In the genomic region with DNA sequence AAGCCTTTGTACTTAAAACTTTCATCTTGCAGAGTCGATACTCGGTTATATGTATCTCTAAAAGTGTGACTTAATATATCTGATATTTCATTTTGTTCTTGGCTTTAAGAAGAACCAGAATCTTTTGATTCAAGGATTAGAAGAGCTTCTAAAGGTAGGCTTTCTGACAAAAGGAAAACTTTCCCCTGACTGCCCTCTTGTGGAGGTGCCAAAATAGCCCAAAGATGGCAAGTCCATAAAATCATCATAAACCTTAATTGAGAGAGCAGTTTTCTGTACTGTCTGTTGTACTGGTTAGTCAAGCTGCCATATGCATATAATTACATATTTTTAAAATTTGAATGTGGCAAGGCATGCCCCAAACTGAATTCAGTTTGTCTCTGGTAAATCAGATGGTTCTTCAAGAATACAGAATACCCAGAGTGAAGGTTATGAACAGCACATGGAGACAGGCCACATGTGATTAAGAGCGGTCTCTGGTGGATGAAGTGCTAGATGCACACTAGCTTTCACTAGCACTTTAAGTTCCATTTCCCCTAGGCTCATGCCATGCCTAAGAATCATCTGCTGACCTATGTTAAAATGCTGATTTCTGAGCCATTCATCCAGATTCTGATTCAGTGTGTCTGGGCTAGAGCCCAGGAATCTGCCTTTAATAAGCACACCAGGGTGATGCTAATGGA, we compare ENCODE assay signal across 11 cellular contexts. TPM values are rescaled to one million over a fixed set of nuclear protein-coding genes. Genes with fewer than 3 reads are reported as not detected.
A peak's percentile ranks its signal among the peaks of the same experiment; 100 is the strongest.
DNase-seq lines count a peak whose midpoint lies in the region; ATAC-seq lines count a peak whose summit lies in the region.
"Had no signal": no experiment of that assay in that cellular context is flagged by ENCODE, and none has a peak within 500 bp of the region (broad histone marks: within the 10 kb centered on the region; RNA-seq: fewer than 3 reads in every experiment).

No MANE protein-coding gene starts in this region.

- no peaks in the 10 kb centered on the region; the same call in 1 of the 2 replicates for H3K27me3 ChIP-seq in H7 (ENCODE audit: control insufficient read depth, insufficient read depth, low read length)
- H3K27me3 ChIP-seq: pancreas had no signal

- ATAC-seq in GM18520 (IDR thresholded peaks at IDR 0.05; ENCODE audit: unreplicated experiment) = no peak
- no peak for ATAC-seq in HG02763 (IDR thresholded peaks at IDR 0.05; ENCODE audit: unreplicated experiment)
- no peak for ATAC-seq in HG02938 (IDR thresholded peaks at IDR 0.05; ENCODE audit: unreplicated experiment)

- no peaks in the 10 kb centered on the region for H3K36me3 ChIP-seq in H7 (replicated peaks; ENCODE audit: control insufficient read depth, insufficient read depth, low read length)
- H3K36me3 ChIP-seq: pancreas had no signal

- H3K4me3 ChIP-seq in H7 (ENCODE audit: insufficient read depth, low read depth, low read length) = no peak overlapping the region
- H3K4me3 ChIP-seq: pancreas had no signal

- peak; percentile 15 for DNase-seq in Ammon's horn (ENCODE audit: low spot score)
- peak; percentile 8 for DNase-seq in H7
- DNase-seq in NCI-H510A treated with DMSO at 0.1 percent for 48 hours (lab: John Stamatoyannopoulos, UW) = peak; percentile 70
- DNase-seq in cerebellar cortex (ENCODE audit: low spot score) = peak; percentile 9
- no peak for DNase-seq in stimulated activated naive CD4-positive, alpha-beta T cell treated with Interleukin-2 at 50 U/mL for 16 hours (lab: John Stamatoyannopoulos, UW)
- DNase-seq: activated CD4-positive, alpha-beta T cell treated with anti-CD3 and anti-CD28 coated beads, Interleukin-2, amount 10 ng/mL, durations not matched to agents 24 days and 14 days; GDM1 had no signal

RNA-seq across cellular contexts. Expression of gene ELAVL4, which starts 27.7 kb away (rescaled TPM):
- 0.42 and 1.7 TPM in 2 replicates for total RNA-seq in H7 (2014; rRNA removed; shearing (Covaris generic))
- total RNA-seq: activated CD4-positive, alpha-beta T cell treated with anti-CD3 and anti-CD28 coated beads, Interleukin-2, amount 10 ng/mL, durations not matched to agents 24 days and 14 days had no signal

RNA-seq across cellular contexts. Expression of gene AGBL4, which starts 57.3 kb away (rescaled TPM):
- 0.87 and 2.5 TPM in 2 replicates for total RNA-seq in H7 (2014; rRNA removed; shearing (Covaris generic))
- total RNA-seq: activated CD4-positive, alpha-beta T cell treated with anti-CD3 and anti-CD28 coated beads, Interleukin-2, amount 10 ng/mL, durations not matched to agents 24 days and 14 days had no signal
